In the genomic region with DNA sequence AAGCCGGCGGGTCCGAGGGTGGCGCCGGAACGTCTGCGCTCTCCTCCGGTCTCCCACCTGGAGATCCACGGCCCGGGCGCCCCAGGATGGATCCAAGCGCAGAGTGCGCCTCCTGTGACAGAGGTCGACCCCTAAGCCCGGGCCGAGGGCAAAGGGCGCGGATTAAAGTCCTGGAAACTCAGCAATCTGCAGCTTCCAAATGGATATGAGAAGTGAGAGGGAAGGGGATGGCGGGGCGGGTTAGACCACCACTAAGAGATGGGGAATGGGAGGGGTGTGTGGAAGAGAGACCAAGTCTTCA, we compare ENCODE assay signal across 8 cellular contexts.
DNase-seq lines count a peak whose midpoint lies in the region; ATAC-seq and TF ChIP-seq lines count a peak whose summit lies in the region.

No MANE protein-coding gene starts in this region.

- H3K4me2 ChIP-seq in BLaER1 (peak overlapping the region; percentile 92), OCI-LY1 (ENCODE audit: low read length) (peak overlapping the region; percentile 70)

- H3K9me2 ChIP-seq in OCI-LY1 (ENCODE audit: low read depth, low read length), result no peaks in the 10 kb centered on the region

- DNase-seq in epithelial cell of prostate (ENCODE audit: low read depth, low spot score), result no peak
- DNase-seq in NCI-H2171 treated with DMSO at 0.1 percent for 48 hours (lab: John Stamatoyannopoulos, UW), result no peak
- DNase-seq in NCI-H187 treated with DMSO at 0.1 percent for 48 hours (lab: John Stamatoyannopoulos, UW), result no peak
- DNase-seq in NCI-H1105 (lab: John Stamatoyannopoulos, UW), result no peak

- H3F3A ChIP-seq in OCI-LY1 (ENCODE audit: insufficient read depth, low read length), result peaks cover 10% of the 10 kb centered on the region; the same call in 1 of the 2 replicates

- H2AFZ ChIP-seq in OCI-LY1 (ENCODE audit: low read length), result no peak overlapping the region
- H2AFZ ChIP-seq in neuron (ENCODE audit: low read depth, low read length), result peak overlapping the region; percentile 24

- H3K9ac ChIP-seq in BLaER1, result peak overlapping the region; percentile 87
- H3K9ac ChIP-seq in OCI-LY1 (ENCODE audit: low read length), result peak overlapping the region; percentile 63

- peaks cover 23% of the 10 kb centered on the region; the same call in 1 of the 2 replicates for H4K20me1 ChIP-seq in BLaER1
- no peaks in the 10 kb centered on the region for H4K20me1 ChIP-seq in OCI-LY1 (ENCODE audit: insufficient read depth, low read length)

- no peaks in the 10 kb centered on the region for H3K79me2 ChIP-seq in OCI-LY1 (ENCODE audit: insufficient read depth, low read length)

- ATAC-seq in GM21447 (IDR thresholded peaks at IDR 0.05; ENCODE audit: unreplicated experiment), result no peak

- H3K36me3 ChIP-seq in BLaER1 (peaks cover 28% of the 10 kb centered on the region), OCI-LY1 (ENCODE audit: insufficient read depth, low read length) (peaks cover 20% of the 10 kb centered on the region), neuron (ENCODE audit: insufficient read depth, low read length) (peaks cover 10% of the 10 kb centered on the region)

- TF ChIP-seq CTCF in OCI-LY1 (IDR thresholded peaks at IDR 0.05; ENCODE audit: low read length), result no peak

- peak overlapping the region; percentile 85 for H3K4me3 ChIP-seq in BLaER1
- H3K4me3 ChIP-seq in OCI-LY1 (ENCODE audit: low read depth, low read length, poor library complexity, severe bottlenecking), result peak overlapping the region; percentile 79
- peak overlapping the region; percentile 54 for H3K4me3 ChIP-seq in neuron (ENCODE audit: low read length)

- H3K4me1 ChIP-seq in BLaER1, result peaks cover 68% of the 10 kb centered on the region
- peaks cover 48% of the 10 kb centered on the region for H3K4me1 ChIP-seq in OCI-LY1 (ENCODE audit: insufficient read depth, low read length, severe bottlenecking)
- peaks cover 15% of the 10 kb centered on the region for H3K4me1 ChIP-seq in neuron (ENCODE audit: insufficient read depth, low read length)

- H3K27me3 ChIP-seq in BLaER1, result no peaks in the 10 kb centered on the region
- H3K27me3 ChIP-seq in OCI-LY1 (ENCODE audit: insufficient read depth, low read length), result no peaks in the 10 kb centered on the region
- H3K27me3 ChIP-seq in neuron (ENCODE audit: insufficient read depth, low read length), result no peaks in the 10 kb centered on the region

- peaks cover 2% of the 10 kb centered on the region; the same call in 1 of the 2 replicates for H3K9me3 ChIP-seq in BLaER1
- no peaks in the 10 kb centered on the region for H3K9me3 ChIP-seq in OCI-LY1 (ENCODE audit: low read length)
- no peaks in the 10 kb centered on the region for H3K9me3 ChIP-seq in neuron (ENCODE audit: low read length)

- H3K27ac ChIP-seq in BLaER1 (peak overlapping the region; percentile 100), OCI-LY1 (ENCODE audit: low read depth, low read length, poor library complexity, severe bottlenecking) (peak overlapping the region; percentile 62), epithelial cell of prostate (peak overlapping the region; percentile 49)

Comparison
In these comparisons a context has a peak if more than half of its experiments do, and no peak if none do; other contexts are left out.
1. H3K27ac ChIP-seq: peak in every context shown above with its lines; median percentile 100 in BLaER1; 62 in OCI-LY1; 49 in epithelial cell of prostate.